8 cellular contexts compared by ENCODE assay signal in the genomic region with DNA sequence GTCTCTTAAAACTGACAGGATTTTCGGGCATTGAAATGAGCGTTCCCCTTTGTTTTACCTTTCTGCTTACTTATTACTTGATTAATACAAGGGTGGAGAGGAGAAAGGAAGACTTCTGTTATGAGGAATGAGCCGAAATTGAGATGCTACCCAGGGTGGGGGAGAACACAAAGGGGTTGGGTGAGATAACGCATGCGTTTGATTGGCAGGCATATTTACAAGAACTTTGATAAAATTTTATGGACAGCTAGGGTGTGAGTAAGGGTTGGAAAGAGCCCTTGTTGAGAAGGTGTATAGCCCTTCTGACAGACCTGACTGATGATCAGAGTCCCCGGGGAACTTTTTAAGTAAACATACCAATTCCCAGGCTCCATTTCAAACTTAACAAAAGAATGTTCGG. TPM values are rescaled to one million over a fixed set of nuclear protein-coding genes. Genes with fewer than 3 reads are reported as not detected.
DNase-seq lines count a peak whose midpoint lies in the region; ATAC-seq and TF ChIP-seq lines count a peak whose summit lies in the region.

No MANE protein-coding gene starts in this region.

- H3K79me2 ChIP-seq in GM23338 (replicated peaks; ENCODE audit: insufficient read depth): peaks cover 56% of the 10 kb centered on the region

- peaks cover 12% of the 10 kb centered on the region for H3F3A ChIP-seq in GM23338 (replicated peaks; ENCODE audit: low read depth)

- CTCF ChIA-PET in activated CD4-positive, alpha-beta memory T cell treated with anti-CD3 and anti-CD28 coated beads for 36 hours (lab: Charles Lee): interaction anchor here (0.7 to 1.0 kb wide), 2 partner anchors 15 to 150 kb away, joined by 3 read pairs; a partner anchor contains a TSS

- H3K27ac ChIP-seq in BLaER1 treated with 17β-estradiol and CSF1 and Interleukin-3, amounts not matched to agents 10 nM and 100 nM: peak overlapping the region; percentile 94 to 99 (median 98)
- H3K27ac ChIP-seq in GM23338 (ENCODE audit: low read depth) (peak overlapping the region; percentile 78), iPS DF 6.9 (ENCODE audit: low read length) (no peak overlapping the region)

- H3K4me3 Mint-ChIP-seq in GM23338: peak overlapping the region; percentile 97
- H3K4me3 Mint-ChIP-seq in activated CD4-positive, alpha-beta memory T cell treated with anti-CD3 and anti-CD28 coated beads for 36 hours: peak overlapping the region; percentile 97
- H3K4me3 Mint-ChIP-seq in stimulated activated naive CD8-positive, alpha-beta T cell treated with anti-CD3 and anti-CD28 coated beads, Interleukin-15, amount 100 ng/mL, for 72 hours: peak overlapping the region; percentile 90 to 99

- H3K4me1 Mint-ChIP-seq in GM23338: peaks cover 27% of the 10 kb centered on the region
- peaks cover 42% of the 10 kb centered on the region for H3K4me1 Mint-ChIP-seq in activated CD4-positive, alpha-beta memory T cell treated with anti-CD3 and anti-CD28 coated beads for 36 hours (ENCODE audit: low read depth)
- peaks cover 49% of the 10 kb centered on the region for H3K4me1 Mint-ChIP-seq in stimulated activated naive CD8-positive, alpha-beta T cell treated with anti-CD3 and anti-CD28 coated beads, Interleukin-15, amount 100 ng/mL, for 72 hours

- no peaks in the 10 kb centered on the region for H3K27me3 ChIP-seq in BLaER1 treated with 17β-estradiol and CSF1 and Interleukin-3, amounts not matched to agents 10 nM and 100 nM
- H3K27me3 ChIP-seq in GM23338 (ENCODE audit: insufficient read depth) (no peaks in the 10 kb centered on the region), iPS DF 6.9 (ENCODE audit: control insufficient read depth, insufficient read depth, low read length) (no peaks in the 10 kb centered on the region)

- in situ Hi-C loops in ACHN (cut with HindIII; ENCODE audit: low pct_ligation_motif_present, low pct_unique_long_range_greater_than_20kb, low sequenced_read_pairs): no loop called here

- H3K9me2 ChIP-seq in GM23338 (ENCODE audit: insufficient read depth): no peaks in the 10 kb centered on the region

- peaks cover 7% of the 10 kb centered on the region for H3K27me3 Mint-ChIP-seq in GM23338 (ENCODE audit: insufficient read depth, low read depth, poor library complexity)
- no peaks in the 10 kb centered on the region for H3K27me3 Mint-ChIP-seq in activated CD4-positive, alpha-beta memory T cell treated with anti-CD3 and anti-CD28 coated beads for 36 hours
- no peaks in the 10 kb centered on the region for H3K27me3 Mint-ChIP-seq in stimulated activated naive CD8-positive, alpha-beta T cell treated with anti-CD3 and anti-CD28 coated beads, Interleukin-15, amount 100 ng/mL, for 72 hours

- no peaks in the 10 kb centered on the region; the same call in 2 of the 3 replicates for H3K9me3 Mint-ChIP-seq in GM23338
- no peaks in the 10 kb centered on the region for H3K9me3 Mint-ChIP-seq in activated CD4-positive, alpha-beta memory T cell treated with anti-CD3 and anti-CD28 coated beads for 36 hours
- no peaks in the 10 kb centered on the region for H3K9me3 Mint-ChIP-seq in stimulated activated naive CD8-positive, alpha-beta T cell treated with anti-CD3 and anti-CD28 coated beads, Interleukin-15, amount 100 ng/mL, for 72 hours

- intact Hi-C loops in activated CD4-positive, alpha-beta memory T cell treated with anti-CD3 and anti-CD28 coated beads for 36 hours (cut with micrococcal nuclease): loop anchor here (1.0 to 10.0 kb wide), 3 partner anchors 13 to 438 kb away; a partner anchor contains a TSS

- peaks cover 30% of the 10 kb centered on the region for H3K36me3 Mint-ChIP-seq in GM23338 (ENCODE audit: low read depth)
- peaks cover 41% of the 10 kb centered on the region for H3K36me3 Mint-ChIP-seq in activated CD4-positive, alpha-beta memory T cell treated with anti-CD3 and anti-CD28 coated beads for 36 hours

- peaks cover 10 to 50% (median 46%) of the 10 kb centered on the region in 11 experiments; a peak in 21 of 22 replicates for H3K36me3 ChIP-seq in BLaER1 treated with 17β-estradiol and CSF1 and Interleukin-3, amounts not matched to agents 10 nM and 100 nM
- peaks cover 4% of the 10 kb centered on the region; the same call in 1 of the 2 replicates for H3K36me3 ChIP-seq in GM23338 (ENCODE audit: insufficient read depth)
- peaks cover 2% of the 10 kb centered on the region; the same call in 1 of the 2 replicates for H3K36me3 ChIP-seq in iPS DF 6.9 (ENCODE audit: control insufficient read depth, insufficient read depth, low read length)

- no peak for ATAC-seq in GM23338
- ATAC-seq in stimulated activated naive CD8-positive, alpha-beta T cell treated with anti-CD3 and anti-CD28 coated beads, Interleukin-15, amount 100 ng/mL, for 72 hours: no peak

- H3K9ac ChIP-seq in BLaER1 treated with 17β-estradiol and CSF1 and Interleukin-3, amounts not matched to agents 10 nM and 100 nM: peak overlapping the region; percentile 95 to 99 (median 98)

- no peaks in the 10 kb centered on the region for H3K9me3 ChIP-seq in BLaER1 treated with 17β-estradiol and CSF1 and Interleukin-3, amounts not matched to agents 10 nM and 100 nM (replicated peaks in 1 of 11)
- H3K9me3 ChIP-seq in iPS DF 6.9 (ENCODE audit: control insufficient read depth, insufficient read depth, low read length): no peaks in the 10 kb centered on the region

- POLR2A ChIA-PET in activated CD4-positive, alpha-beta memory T cell treated with anti-CD3 and anti-CD28 coated beads for 36 hours (lab: Charles Lee): interaction anchor here (2.6 kb wide), 2 partner anchors 75 to 151 kb away, joined by 25 to 44 read pairs; a partner anchor contains a TSS

- DNase-seq in GM23338 (ENCODE audit: low spot score) (no peak), iPS DF 6.9 (ENCODE audit: low read depth, low spot score) (no peak), nucleus accumbens (lab: John Stamatoyannopoulos, UW) (no peak), midbrain (lab: John Stamatoyannopoulos, UW) (no peak), ACHN (no peak)
- DNase-seq in activated CD4-positive, alpha-beta memory T cell treated with anti-CD3 and anti-CD28 coated beads for 36 hours: peak; percentile 20
- peak in 1 of 2 donors; percentile 26 for DNase-seq in stimulated activated naive CD8-positive, alpha-beta T cell treated with anti-CD3 and anti-CD28 coated beads, Interleukin-15, amount 100 ng/mL, for 72 hours

- H3K27ac Mint-ChIP-seq in GM23338: peak overlapping the region; percentile 62; the same call in 1 of the 2 replicates
- H3K27ac Mint-ChIP-seq in activated CD4-positive, alpha-beta memory T cell treated with anti-CD3 and anti-CD28 coated beads for 36 hours: peak overlapping the region; percentile 92
- peak overlapping the region; percentile 95 to 99 for H3K27ac Mint-ChIP-seq in stimulated activated naive CD8-positive, alpha-beta T cell treated with anti-CD3 and anti-CD28 coated beads, Interleukin-15, amount 100 ng/mL, for 72 hours

- no CpG with 5 or more reads among the region's 7 CpGs for WGBS in iPS DF 6.9 (ENCODE audit: insufficient coverage, insufficient read length)

- peaks cover 43 to 58% (median 56%) of the 10 kb centered on the region in 10 experiments for H3K4me1 ChIP-seq in BLaER1 treated with 17β-estradiol and CSF1 and Interleukin-3, amounts not matched to agents 10 nM and 100 nM
- H3K4me1 ChIP-seq in GM23338 (ENCODE audit: insufficient read depth) (peaks cover 36% of the 10 kb centered on the region), iPS DF 6.9 (ENCODE audit: control insufficient read depth, insufficient read depth, low read length) (no peaks in the 10 kb centered on the region)

- peak overlapping the region; percentile 52; the same call in 1 of the 2 replicates for H2AFZ ChIP-seq in GM23338

- H3K4me3 ChIP-seq in BLaER1 treated with 17β-estradiol and CSF1 and Interleukin-3, amounts not matched to agents 10 nM and 100 nM: peak overlapping the region; percentile 78 to 99 (median 96)
- peak overlapping the region; percentile 92 for H3K4me3 ChIP-seq in GM23338
- H3K4me3 ChIP-seq in iPS DF 6.9 (ENCODE audit: low read length): peak overlapping the region; percentile 95; the same call in 1 of the 2 replicates

- peak overlapping the region; percentile 74 to 96 (median 84) for H3K4me2 ChIP-seq in BLaER1 treated with 17β-estradiol and CSF1 and Interleukin-3, amounts not matched to agents 10 nM and 100 nM
- peak overlapping the region; percentile 100 for H3K4me2 ChIP-seq in GM23338

- H4K20me1 ChIP-seq in BLaER1 treated with 17β-estradiol and CSF1 and Interleukin-3, amounts not matched to agents 10 nM and 100 nM: peaks cover 50 to 60% (median 58%) of the 10 kb centered on the region in 11 experiments
- peaks cover 22% of the 10 kb centered on the region for H4K20me1 ChIP-seq in GM23338 (replicated peaks; ENCODE audit: insufficient read depth)

- no peak for TF ChIP-seq CTCF in GM23338 (conservative IDR thresholded peaks at IDR 0.05; ENCODE audit: low read depth in 2 of 2)

TF ChIP-seq in GM23338, 12 proteins besides CTCF, POLR2A, EP300 and RAD21:
- no peak for TF ChIP-seq EZH2 (IDR thresholded peaks at IDR 0.05; ENCODE audit: low read depth, unreplicated experiment)

RNA-seq across cellular contexts. Expression of a gene that starts 1.8 kb away (rescaled TPM):
- 89.6 and 134 TPM in 2 replicates for total RNA-seq in GM23338 (2014; rRNA removed; shearing (Covaris generic))
- polyA plus RNA-seq in GM23338 (2016; fragmentation: Nextera tagmentation; extraction: Ambion mirVana): 48.9 and 58.0 TPM in 2 replicates
- total RNA-seq in activated CD4-positive, alpha-beta memory T cell treated with anti-CD3 and anti-CD28 coated beads for 36 hours: 10 to 100 TPM; 83.7 to 88.3 TPM
